8 cellular contexts compared by ENCODE assay signal in the genomic region with DNA sequence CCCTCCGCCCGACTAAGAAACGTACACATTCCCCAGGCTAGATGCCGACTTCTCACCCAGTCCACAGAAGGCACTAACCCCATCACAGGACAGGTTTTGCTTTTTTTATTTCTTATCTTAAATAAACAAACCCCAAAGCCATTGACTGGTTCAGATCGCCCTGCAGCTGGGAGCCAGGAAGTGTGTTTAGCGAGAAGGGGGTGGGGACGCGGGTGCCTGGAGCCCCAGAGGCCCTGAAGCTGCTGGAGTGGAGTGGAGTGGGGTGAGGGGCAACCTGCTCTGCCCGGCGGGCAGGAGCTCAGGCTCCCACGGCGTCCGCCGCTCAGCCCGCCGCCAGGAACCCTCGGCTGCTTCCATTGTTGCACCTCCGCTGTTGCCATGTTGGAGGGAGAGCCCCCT. TPM values are rescaled to one million over a fixed set of nuclear protein-coding genes. Genes with fewer than 3 reads are reported as not detected.
DNase-seq lines count a peak whose midpoint lies in the region; ATAC-seq and TF ChIP-seq lines count a peak whose summit lies in the region.

No MANE protein-coding gene starts in this region.

- no peak for TF ChIP-seq CTCF in stomach (IDR thresholded peaks at IDR 0.05)

- H3K4me1 ChIP-seq in effector memory CD4-positive, alpha-beta T cell (ENCODE audit: control insufficient read depth, insufficient read depth, low read length, poor library complexity, severe bottlenecking) = peaks cover 21% of the 10 kb centered on the region
- H3K4me1 ChIP-seq in stomach = peaks cover 18 to 50% (median 35%) of the 10 kb centered on the region in 4 donors

- H3K36me3 Mint-ChIP-seq in activated CD4-positive, alpha-beta T cell treated with anti-CD3 and anti-CD28 coated beads for 36 hours (ENCODE audit: low read depth) = peaks cover 4% of the 10 kb centered on the region
- peaks cover 8% of the 10 kb centered on the region for H3K36me3 Mint-ChIP-seq in memory B cell

- H3K27me3 ChIP-seq in effector memory CD4-positive, alpha-beta T cell (replicated peaks; ENCODE audit: control insufficient read depth, insufficient read depth, low read length, poor library complexity, severe bottlenecking) = no peaks in the 10 kb centered on the region
- no peaks in the 10 kb centered on the region for H3K27me3 ChIP-seq in stomach

- H3K9me3 Mint-ChIP-seq in activated CD4-positive, alpha-beta T cell treated with anti-CD3 and anti-CD28 coated beads for 36 hours (ENCODE audit: low read depth) = no peaks in the 10 kb centered on the region
- H3K9me3 Mint-ChIP-seq in memory B cell = no peaks in the 10 kb centered on the region

- H3K4me3 Mint-ChIP-seq in activated CD4-positive, alpha-beta T cell treated with anti-CD3 and anti-CD28 coated beads for 36 hours = peak overlapping the region; percentile 95
- H3K4me3 Mint-ChIP-seq in memory B cell = peak overlapping the region; percentile 98

- no peak for TF ChIP-seq POLR2A in stomach (IDR thresholded peaks at IDR 0.05)

- no peaks in the 10 kb centered on the region for H3K36me3 ChIP-seq in effector memory CD4-positive, alpha-beta T cell (ENCODE audit: control insufficient read depth, insufficient read depth, low read length)
- H3K36me3 ChIP-seq in stomach = peaks cover 0 to 10% (median 4%) of the 10 kb centered on the region in 4 donors

- peak overlapping the region; percentile 82 for H3K27ac Mint-ChIP-seq in activated CD4-positive, alpha-beta T cell treated with anti-CD3 and anti-CD28 coated beads for 36 hours
- H3K27ac Mint-ChIP-seq in memory B cell = peak overlapping the region; percentile 96

- no peaks in the 10 kb centered on the region for H3K27me3 Mint-ChIP-seq in activated CD4-positive, alpha-beta T cell treated with anti-CD3 and anti-CD28 coated beads for 36 hours
- H3K27me3 Mint-ChIP-seq in memory B cell = no peaks in the 10 kb centered on the region

- peaks cover 59% of the 10 kb centered on the region for H3K4me1 Mint-ChIP-seq in activated CD4-positive, alpha-beta T cell treated with anti-CD3 and anti-CD28 coated beads for 36 hours
- peaks cover 61% of the 10 kb centered on the region for H3K4me1 Mint-ChIP-seq in memory B cell

- CTCF ChIA-PET in activated CD4-positive, alpha-beta T cell treated with anti-CD3 and anti-CD28 coated beads for 36 hours (lab: Charles Lee) = interaction anchor here (0.6 to 18.6 kb wide), 17 partner anchors 9 to 116 kb away, joined by 3 to 910 read pairs (median 5); partner anchors contain the start of gene MDM4

- intact Hi-C loops in activated CD4-positive, alpha-beta T cell treated with anti-CD3 and anti-CD28 coated beads for 36 hours (cut with DNase I, micrococcal nuclease) = loop anchor here (1.0 to 2.0 kb wide), 6 partner anchors 9 to 83 kb away; partner anchors contain the start of genes PPP1R15B (in 2 of the 2) and MDM4 (in 1 of the 2)
- intact Hi-C loops in stomach (cut with DNase I; ENCODE audit: low total_unique reads) = loop anchor here (5.0 kb wide), 1 partner anchor 42 kb away; no protein-coding TSS in a partner anchor

- POLR2A ChIA-PET in activated CD4-positive, alpha-beta T cell treated with anti-CD3 and anti-CD28 coated beads for 36 hours (lab: Charles Lee) = interaction anchor here (0.5 to 2.6 kb wide), 13 partner anchors 11 to 130 kb away, joined by 3 to 13 read pairs (median 3); partner anchors contain the start of gene MDM4

- WGBS in stomach, 5 donors = 0 to 2% (median 0%) methylated on average over 13 to 18 of the region's 18 CpGs

- H3K4me3 ChIP-seq in effector memory CD4-positive, alpha-beta T cell (ENCODE audit: insufficient read depth, low read depth, low read length, poor library complexity, severe bottlenecking) = peak overlapping the region; percentile 70
- H3K4me3 ChIP-seq in stomach = peak overlapping the region; percentile 63 to 82 (median 72)

- peak; percentile 27 for DNase-seq in stimulated activated CD4-positive, alpha-beta T cell treated with anti-CD3 and anti-CD28 coated beads, Interleukin-12 subunit alpha, Interleukin-12 subunit beta, amount 100 ng/mL, for 4 hours
- DNase-seq in stimulated activated CD4-positive, alpha-beta T cell treated with anti-CD3 and anti-CD28 coated beads, Interleukin-2, amount 100 ng/mL, for 48 hours = no peak
- DNase-seq in NCI-H2107 (lab: John Stamatoyannopoulos, UW) (peak; percentile 25), memory B cell (ENCODE audit: low spot score in 2 of 2) (no peak), stomach (peak; percentile 91)
- DNase-seq in activated CD4-positive, alpha-beta T cell treated with anti-CD3 and anti-CD28 coated beads for 36 hours = peak; percentile 72
- DNase-seq in effector memory CD4-positive, alpha-beta T cell = peak; percentile 25 to 45 (median 40)

- TF ChIP-seq EP300 in stomach (IDR thresholded peaks at IDR 0.05) = no peak

- ATAC-seq in HG02885 (IDR thresholded peaks at IDR 0.05; ENCODE audit: poor library complexity, unreplicated experiment) (peak; percentile 30), memory B cell (ENCODE audit: low read depth) (peak; percentile 26)
- ATAC-seq in activated CD4-positive, alpha-beta T cell treated with anti-CD3 and anti-CD28 coated beads for 36 hours = peak; percentile 39

- H3K9me3 ChIP-seq in effector memory CD4-positive, alpha-beta T cell (ENCODE audit: control insufficient read depth, low read length) = no peaks in the 10 kb centered on the region
- H3K9me3 ChIP-seq in stomach = no peaks in the 10 kb centered on the region

- H3K27ac ChIP-seq in effector memory CD4-positive, alpha-beta T cell (ENCODE audit: insufficient read depth, low read length, poor library complexity, severe bottlenecking) = peak overlapping the region; percentile 86
- peak overlapping the region; percentile 88 to 99 (median 96) for H3K27ac ChIP-seq in stomach

RNA-seq across cellular contexts. Expression of gene PIK3C2B, which starts 0.7 kb away (rescaled TPM):
- 10 to 100 TPM; 38.2 to 44.0 TPM for total RNA-seq in activated CD4-positive, alpha-beta T cell treated with anti-CD3 and anti-CD28 coated beads for 36 hours
- 100 to 1,000 TPM in 2 of 5 donors, 10 to 100 TPM in 3; 16.1 to 129 (median 65.3) TPM for total RNA-seq in stomach
- 1 to 10 TPM; 4.1 to 5.5 (median 5.0) TPM for polyA plus RNA-seq in stomach

RNA-seq across cellular contexts. Expression of gene MDM4, which starts 22.3 kb away (rescaled TPM):
- total RNA-seq in activated CD4-positive, alpha-beta T cell treated with anti-CD3 and anti-CD28 coated beads for 36 hours = 10 to 100 TPM; 89.1 to 94.6 TPM
- total RNA-seq in stomach = 100 to 1,000 TPM in 3 of 5 donors, 10 to 100 TPM in 2; 25.8 to 265 (median 118) TPM
- 1 to 10 TPM; 2.3 to 7.7 (median 2.9) TPM for polyA plus RNA-seq in stomach

Comparison
In these comparisons a context has a peak if more than half of its experiments do, and no peak if none do; other contexts are left out.
1. DNase-seq: peak in stimulated activated CD4-positive, alpha-beta T cell treated with anti-CD3 and anti-CD28 coated beads, Interleukin-12 subunit alpha, Interleukin-12 subunit beta, amount 100 ng/mL, for 4 hours (single experiment), NCI-H2107 (single experiment), activated CD4-positive, alpha-beta T cell treated with anti-CD3 and anti-CD28 coated beads for 36 hours (single experiment), effector memory CD4-positive, alpha-beta T cell (3 of 3) and stomach (single experiment); none in stimulated activated CD4-positive, alpha-beta T cell treated with anti-CD3 and anti-CD28 coated beads, Interleukin-2, amount 100 ng/mL, for 48 hours (0 of 2) and memory B cell (0 of 2).
2. Peak in every context shown above with its lines, with median percentiles within 50 percentile points of each other: ATAC-seq.